Comparison of ENCODE assay signal across 12 cellular contexts in genomic region chr1:226787638-226788037, GRCh38. TPM values are rescaled to one million over a fixed set of nuclear protein-coding genes. Genes with fewer than 3 reads are reported as not detected.
DNase-seq lines count a peak whose midpoint lies in the region; ATAC-seq and TF ChIP-seq lines count a peak whose summit lies in the region.
"Had no signal": no experiment of that assay in that cellular context is flagged by ENCODE, and none has a peak within 500 bp of the region (broad histone marks: within the 10 kb centered on the region; RNA-seq: fewer than 3 reads in every experiment).

No MANE protein-coding gene starts in this region.

- H3K4me1 ChIP-seq in esophagus muscularis mucosa (peaks cover 10 to 56% (median 50%) of the 10 kb centered on the region in 4 donors), muscle layer of duodenum (ENCODE audit: control insufficient read depth in 1 of 2, insufficient read depth in 2 of 2, low read length in 2 of 2) (peaks cover 0 to 6% of the 10 kb centered on the region in 2 donors), upper lobe of right lung (no peaks in the 10 kb centered on the region)

- intact Hi-C loops in esophagus muscularis mucosa (cut with DNase I) (no loop called here), Right ventricle myocardium superior (cut with DNase I) (no loop called here), posterior vena cava (cut with DNase I) (no loop called here), upper lobe of right lung (cut with DNase I) (no loop called here)

- H3K9me3 ChIP-seq in esophagus muscularis mucosa: no peaks in the 10 kb centered on the region
- H3K9me3 ChIP-seq in muscle layer of duodenum (ENCODE audit: control insufficient read depth in 1 of 2, low read length in 2 of 2): no peaks in the 10 kb centered on the region
- H3K9me3 ChIP-seq in upper lobe of right lung: no peaks in the 10 kb centered on the region

- no peak overlapping the region for H3K4me3 ChIP-seq in esophagus muscularis mucosa
- no peak overlapping the region for H3K4me3 ChIP-seq in muscle layer of duodenum (ENCODE audit: low read depth in 1 of 2, low read length in 2 of 2)
- no peak overlapping the region for H3K4me3 ChIP-seq in upper lobe of right lung
- H3K4me3 ChIP-seq: GM23248 had no signal

- 43% methylated on average over 7 of the region's 7 CpGs for WGBS in esophagus muscularis mucosa

- ATAC-seq in Right ventricle myocardium superior (ENCODE audit: poor library complexity) (no peak), upper lobe of right lung (no peak)

- TF ChIP-seq CTCF in esophagus muscularis mucosa (IDR thresholded peaks at IDR 0.05) (no peak), upper lobe of right lung (IDR thresholded peaks at IDR 0.05) (no peak)

- H3K27me3 ChIP-seq in esophagus muscularis mucosa: no peaks in the 10 kb centered on the region
- no peaks in the 10 kb centered on the region for H3K27me3 ChIP-seq in muscle layer of duodenum (ENCODE audit: low read depth, low read length)
- H3K27me3 ChIP-seq in upper lobe of right lung: no peaks in the 10 kb centered on the region

- DNase-seq in esophagus muscularis mucosa (ENCODE audit: extremely low spot score) (no peak), substantia nigra (lab: John Stamatoyannopoulos, UW) (no peak), GOT3 (lab: John Stamatoyannopoulos, UW) (no peak), Right ventricle myocardium superior (no peak), posterior vena cava (ENCODE audit: low spot score) (no peak), upper lobe of right lung (no peak)
- DNase-seq: CD4-positive, alpha-beta T cell; DMS79 treated with DMSO at 0.1 percent for 48 hours; EL; GM23248; H7 had no signal

- peak overlapping the region; percentile 46 to 83 (median 72) for H3K27ac ChIP-seq in esophagus muscularis mucosa (replicated peaks in 1 of 4)
- peak overlapping the region; percentile 5 for H3K27ac ChIP-seq in muscle layer of duodenum (ENCODE audit: low read length)
- H3K27ac ChIP-seq in substantia nigra (ENCODE audit: low read depth, low read length, poor library complexity, severe bottlenecking): peak overlapping the region; percentile 91
- H3K27ac ChIP-seq in upper lobe of right lung: no peak overlapping the region
- H3K27ac ChIP-seq: GM23248 had no signal

- TF ChIP-seq EP300 in esophagus muscularis mucosa (IDR thresholded peaks at IDR 0.05): no peak

- H3K36me3 ChIP-seq in esophagus muscularis mucosa (no peaks in the 10 kb centered on the region), muscle layer of duodenum (ENCODE audit: control insufficient read depth in 1 of 2, insufficient read depth in 2 of 2, low read length in 2 of 2) (no peaks in the 10 kb centered on the region), upper lobe of right lung (no peaks in the 10 kb centered on the region)

- no peak for TF ChIP-seq POLR2A in esophagus muscularis mucosa (IDR thresholded peaks at IDR 0.05; ENCODE audit: low read depth)

RNA-seq across cellular contexts. Expression of gene ITPKB, which starts 48.6 kb away (rescaled TPM):
- total RNA-seq in esophagus muscularis mucosa (100 to 1,000 TPM in 2 of 4 donors, 10 to 100 TPM in 2; 71.1 to 156 (median 116) TPM), Right ventricle myocardium superior (21.2 TPM), posterior vena cava (10 to 100 TPM; 22.4 to 24.4 TPM), upper lobe of right lung (44.1 TPM)
